22 cellular contexts compared by ENCODE assay signal in the genomic region with DNA sequence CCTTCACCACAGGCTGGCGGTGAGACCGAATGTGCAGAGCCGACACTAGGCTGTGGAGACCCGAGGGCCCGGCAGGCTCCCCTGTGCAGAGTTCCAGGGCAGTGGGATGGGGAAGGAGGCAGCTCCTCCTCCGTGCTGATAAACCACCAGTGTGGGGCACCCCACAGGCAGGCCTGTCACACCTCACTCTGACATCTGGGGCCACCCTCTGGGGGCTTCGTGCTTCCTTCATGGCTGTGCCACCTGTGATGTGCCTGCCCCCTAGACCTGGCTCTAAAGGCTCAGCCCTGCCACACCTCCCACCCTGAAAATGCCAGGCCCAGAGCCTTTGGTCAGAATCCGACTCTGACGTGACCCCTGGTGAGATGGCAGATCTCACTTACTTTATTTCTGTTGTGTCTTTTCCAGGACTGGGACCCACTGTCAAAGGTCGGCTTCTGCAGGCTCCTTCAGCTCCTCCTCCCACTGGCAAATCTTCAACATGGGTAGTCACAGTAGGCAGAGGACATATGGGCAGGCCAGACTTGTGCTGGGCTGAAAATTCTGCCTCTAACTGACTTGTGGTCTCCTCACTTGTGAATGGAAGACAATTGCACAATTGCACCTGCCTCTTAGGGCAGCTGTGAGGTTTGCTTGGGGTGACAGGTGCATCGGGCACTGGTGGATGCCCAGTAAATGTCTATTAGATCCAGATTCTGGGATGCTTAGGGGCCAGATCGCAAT. TPM values are rescaled to one million over a fixed set of nuclear protein-coding genes. Genes with fewer than 3 reads are reported as not detected.
"Had no signal": no experiment of that assay in that cellular context is flagged by ENCODE, and none has a peak within 500 bp of the region (broad histone marks: within the 10 kb centered on the region; RNA-seq: fewer than 3 reads in every experiment).

No MANE protein-coding gene starts in this region.

- FAIRE-seq: keratinocyte had no signal

- H3K36me3 Mint-ChIP-seq: activated naive CD8-positive, alpha-beta T cell; memory B cell had no signal

- H3K4me1 ChIP-seq: body of pancreas had no signal

- H3K4me3 Mint-ChIP-seq: activated B cell treated with CpG ODN at 0.5 μM for 24 hours; activated CD8-positive, alpha-beta T cell treated with anti-CD3 and anti-CD28 coated beads, Interleukin-2, amount 10 ng/mL, durations not matched to agents 7 days and 5 days; activated naive CD8-positive, alpha-beta T cell; activated T-cell treated with anti-CD3 and anti-CD28 coated beads, Interleukin-2, amount 50 U/mL, for 72 hours; memory B cell; stimulated activated naive CD8-positive, alpha-beta T cell treated with anti-CD3 and anti-CD28 coated beads, Interleukin-15, Interleukin-2, amounts not matched to agents 100 ng/mL and 50 ng/mL, for 24 hours; T-helper 2 cell treated with Interferon-gamma antibody and Interleukin-4, amounts not matched to agents 5 μg/mL and 100 μg/mL, for 36 hours had no signal

- H3K27me3 Mint-ChIP-seq: activated naive CD8-positive, alpha-beta T cell had no signal

- H3K36me3 ChIP-seq: left lung, right lobe of liver, spleen, suprapubic skin had no signal

- H3K4me3 ChIP-seq: body of pancreas, left lung, right lobe of liver, spleen, suprapubic skin had no signal

- H3K27ac ChIP-seq: body of pancreas, left lung, right lobe of liver, spleen, suprapubic skin had no signal

- DNase-seq: activated B cell treated with CpG ODN at 0.5 μM for 24 hours; activated CD4-positive, alpha-beta T cell treated with anti-CD3 and anti-CD28 coated beads for 48 hours; activated CD8-positive, alpha-beta memory T cell treated with anti-CD3 and anti-CD28 coated beads, Interleukin-2, amount 50 U/mL, for 4 hours; activated CD8-positive, alpha-beta T cell treated with anti-CD3 and anti-CD28 coated beads, Interleukin-2, amount 10 ng/mL, durations not matched to agents 7 days and 5 days; activated gamma-delta T cell treated with Interleukin-2 at 50 U/mL for 16 hours; activated T-cell treated with anti-CD3 and anti-CD28 coated beads, Interleukin-2, amount 50 U/mL, for 72 hours; amygdala; body of pancreas; central memory CD4-positive, alpha-beta T cell; cortex of kidney; effector CD4-positive, alpha-beta T cell; foreskin fibroblast; hippocampal formation; left lung; right lobe of liver; spleen had no signal

- H3K27me3 ChIP-seq: body of pancreas, left lung, right lobe of liver, spleen, suprapubic skin had no signal

- H3K27ac Mint-ChIP-seq: activated B cell treated with CpG ODN at 0.5 μM for 24 hours; activated CD8-positive, alpha-beta T cell treated with anti-CD3 and anti-CD28 coated beads, Interleukin-2, amount 10 ng/mL, durations not matched to agents 7 days and 5 days; activated naive CD8-positive, alpha-beta T cell; activated T-cell treated with anti-CD3 and anti-CD28 coated beads, Interleukin-2, amount 50 U/mL, for 72 hours; memory B cell; stimulated activated naive CD8-positive, alpha-beta T cell treated with anti-CD3 and anti-CD28 coated beads, Interleukin-15, Interleukin-2, amounts not matched to agents 100 ng/mL and 50 ng/mL, for 24 hours; T-helper 2 cell treated with Interferon-gamma antibody and Interleukin-4, amounts not matched to agents 5 μg/mL and 100 μg/mL, for 36 hours had no signal

- H3K4me1 Mint-ChIP-seq: activated B cell treated with CpG ODN at 0.5 μM for 24 hours, memory B cell had no signal

- H3K9me3 ChIP-seq: body of pancreas, left lung, right lobe of liver, spleen, suprapubic skin had no signal

- H3K9me3 Mint-ChIP-seq: activated B cell treated with CpG ODN at 0.5 μM for 24 hours; activated T-cell treated with anti-CD3 and anti-CD28 coated beads, Interleukin-2, amount 50 U/mL, for 72 hours; memory B cell; stimulated activated naive CD8-positive, alpha-beta T cell treated with anti-CD3 and anti-CD28 coated beads, Interleukin-15, Interleukin-2, amounts not matched to agents 100 ng/mL and 50 ng/mL, for 24 hours; T-helper 2 cell treated with Interferon-gamma antibody and Interleukin-4, amounts not matched to agents 5 μg/mL and 100 μg/mL, for 36 hours had no signal

RNA-seq across cellular contexts. Expression of gene TSKU, which starts 46.2 kb away (rescaled TPM):
- total RNA-seq: activated B cell treated with CpG ODN at 0.5 μM for 24 hours had no signal
